In genomic region chr7:50214141-50214670, GRCh38 we compare ENCODE assay signal across 15 cellular contexts.
DNase-seq lines count a peak whose midpoint lies in the region; ATAC-seq and TF ChIP-seq lines count a peak whose summit lies in the region.
"Had no signal": no experiment of that assay in that cellular context is flagged by ENCODE, and none has a peak within 500 bp of the region (broad histone marks: within the 10 kb centered on the region; RNA-seq: fewer than 3 reads in every experiment).

No MANE protein-coding gene starts in this region.

- no peaks in the 10 kb centered on the region for H3K79me1 ChIP-seq in trophoblast cell (ENCODE audit: low read length)

- H3K4ac ChIP-seq in trophoblast cell (ENCODE audit: low read depth, low read length), result no peak overlapping the region

- peaks cover 57 to 89% (median 76%) of the 10 kb centered on the region in 4 donors for H3K4me1 Mint-ChIP-seq in CD4-positive, alpha-beta memory T cell
- peaks cover 88% of the 10 kb centered on the region for H3K4me1 Mint-ChIP-seq in activated naive CD8-positive, alpha-beta T cell treated with anti-CD3 and anti-CD28 coated beads, Interleukin-2, amount 50 U/mL, for 24 hours
- H3K4me1 Mint-ChIP-seq: neural crest cell had no signal

- no peak for ATAC-seq in activated naive CD8-positive, alpha-beta T cell treated with anti-CD3 and anti-CD28 coated beads, Interleukin-2, amount 50 U/mL, for 24 hours
- ATAC-seq in HG03439 (IDR thresholded peaks at IDR 0.05; ENCODE audit: unreplicated experiment), result no peak

- peak overlapping the region; percentile 75 to 95 (median 94) for H3K4me2 ChIP-seq in BLaER1 treated with 17β-estradiol and CSF1 and Interleukin-3, amounts not matched to agents 10 nM and 100 nM
- peak overlapping the region; percentile 76 for H3K4me2 ChIP-seq in OCI-LY3 (ENCODE audit: low read length)
- H3K4me2 ChIP-seq in trophoblast cell (ENCODE audit: low read length), result no peak overlapping the region

- peak overlapping the region in 9 of 11 experiments; percentile 59 to 88 (median 77); a peak in 19 of 22 replicates for H3K27ac ChIP-seq in BLaER1 treated with 17β-estradiol and CSF1 and Interleukin-3, amounts not matched to agents 10 nM and 100 nM
- H3K27ac ChIP-seq in CD4-positive, alpha-beta memory T cell (ENCODE audit: low read depth, low read length), result no peak overlapping the region
- H3K27ac ChIP-seq in OCI-LY3 (ENCODE audit: low read length) (peak overlapping the region; percentile 87), trophoblast cell (ENCODE audit: low read depth, low read length) (no peak overlapping the region), RWPE1 (no peak overlapping the region)
- H3K27ac ChIP-seq: right atrium auricular region had no signal

- no peak overlapping the region for H2BK120ac ChIP-seq in trophoblast cell (ENCODE audit: insufficient read depth, low read length, poor library complexity)

- no peak for DNase-seq in CD4-positive, alpha-beta memory T cell
- no peak for DNase-seq in activated naive CD8-positive, alpha-beta T cell treated with anti-CD3 and anti-CD28 coated beads, Interleukin-2, amount 50 U/mL, for 24 hours
- no peak for DNase-seq in trophoblast cell
- DNase-seq in RWPE1 (ENCODE audit: low spot score), result no peak
- DNase-seq: activated CD4-positive, alpha-beta T cell treated with anti-CD3 and anti-CD28 coated beads, Interleukin-2, amount 50 U/mL, for 1 hour; dermis blood vessel endothelial cell; islet precursor cell; NCI-H2081 treated with DMSO at 0.1 percent for 48 hours; NCI-H69 had no signal

- peaks cover 0 to under 1% (median 0%) of the 10 kb centered on the region in 8 donors for H3K9me3 Mint-ChIP-seq in CD4-positive, alpha-beta memory T cell
- H3K9me3 Mint-ChIP-seq in activated naive CD8-positive, alpha-beta T cell treated with anti-CD3 and anti-CD28 coated beads, Interleukin-2, amount 50 U/mL, for 24 hours, result no peaks in the 10 kb centered on the region
- H3K9me3 Mint-ChIP-seq: memory B cell, neural crest cell had no signal

- intact Hi-C loops in CD4-positive, alpha-beta memory T cell (cut with micrococcal nuclease), result no loop called here

- no peaks in the 10 kb centered on the region for H3K27me3 Mint-ChIP-seq in CD4-positive, alpha-beta memory T cell
- H3K27me3 Mint-ChIP-seq in activated naive CD8-positive, alpha-beta T cell treated with anti-CD3 and anti-CD28 coated beads, Interleukin-2, amount 50 U/mL, for 24 hours, result no peaks in the 10 kb centered on the region
- H3K27me3 Mint-ChIP-seq: memory B cell had no signal

- no peak overlapping the region for H4K8ac ChIP-seq in trophoblast cell (ENCODE audit: low read depth, low read length)

- peak overlapping the region in 2 of 7 donors; percentile 16 to 48 for H3K27ac Mint-ChIP-seq in CD4-positive, alpha-beta memory T cell
- peak overlapping the region; percentile 79 for H3K27ac Mint-ChIP-seq in activated naive CD8-positive, alpha-beta T cell treated with anti-CD3 and anti-CD28 coated beads, Interleukin-2, amount 50 U/mL, for 24 hours
- H3K27ac Mint-ChIP-seq: memory B cell had no signal

- POLR2A ChIA-PET in CD4-positive, alpha-beta memory T cell (lab: Charles Lee; ENCODE audit: partially characterized antibody), result interaction anchor here (0.8 to 22.0 kb wide), 11 partner anchors 8 to 153 kb away, joined by 3 to 675 read pairs (median 6); partner anchors contain the start of gene IKZF1
- POLR2A ChIA-PET in RWPE1 (lab: Yijun Ruan, JAX; ENCODE audit: low non-redundant PET), result no interaction called here

- H2AFZ ChIP-seq in OCI-LY3 (ENCODE audit: low read depth, low read length), result 0 out of 2 replicates have a peak overlapping the region, but pooled peaks have one; percentile 36
- no peak overlapping the region for H2AFZ ChIP-seq in trophoblast cell (ENCODE audit: insufficient read depth, low read length, poor library complexity)

- peak overlapping the region in 9 of 11 experiments; percentile 44 to 73 (median 63); a peak in 15 of 22 replicates for H3K9ac ChIP-seq in BLaER1 treated with 17β-estradiol and CSF1 and Interleukin-3, amounts not matched to agents 10 nM and 100 nM
- H3K9ac ChIP-seq in OCI-LY3 (ENCODE audit: low read length) (peak overlapping the region; percentile 65), trophoblast cell (ENCODE audit: low read length) (no peak overlapping the region)

- H3K4me1 ChIP-seq in BLaER1 treated with 17β-estradiol and CSF1 and Interleukin-3, amounts not matched to agents 10 nM and 100 nM, result peaks cover 76 to 100% (median 97%) of the 10 kb centered on the region in 10 experiments
- peaks cover 76% of the 10 kb centered on the region for H3K4me1 ChIP-seq in CD4-positive, alpha-beta memory T cell (ENCODE audit: insufficient read depth, low read length)
- H3K4me1 ChIP-seq in OCI-LY3 (ENCODE audit: low read length) (peaks cover 56% of the 10 kb centered on the region), trophoblast cell (ENCODE audit: control insufficient read depth in 1 of 2, insufficient read depth in 2 of 2, low read length in 2 of 2) (peaks cover 0 to 2% of the 10 kb centered on the region in 2 experiments)
- H3K4me1 ChIP-seq: right atrium auricular region had no signal

- H3K36me3 ChIP-seq in BLaER1 treated with 17β-estradiol and CSF1 and Interleukin-3, amounts not matched to agents 10 nM and 100 nM, result no peaks in the 10 kb centered on the region
- no peaks in the 10 kb centered on the region for H3K36me3 ChIP-seq in CD4-positive, alpha-beta memory T cell (ENCODE audit: insufficient read depth, low read length)
- H3K36me3 ChIP-seq in OCI-LY3 (replicated peaks; ENCODE audit: low read depth, low read length), result no peaks in the 10 kb centered on the region
- no peaks in the 10 kb centered on the region for H3K36me3 ChIP-seq in trophoblast cell (ENCODE audit: control insufficient read depth in 1 of 2, insufficient read depth in 2 of 2, low read length in 2 of 2)
- H3K36me3 ChIP-seq: right atrium auricular region had no signal

- no peak overlapping the region for H4K12ac ChIP-seq in trophoblast cell (ENCODE audit: low read depth, low read length)

- peak overlapping the region in 1 of 10 experiments; percentile 25; a peak in 2 of 20 replicates for H3K4me3 ChIP-seq in BLaER1 treated with 17β-estradiol and CSF1 and Interleukin-3, amounts not matched to agents 10 nM and 100 nM
- H3K4me3 ChIP-seq in CD4-positive, alpha-beta memory T cell (ENCODE audit: low read length in 2 of 2), result no peak overlapping the region
- no peak overlapping the region for H3K4me3 ChIP-seq in OCI-LY3 (ENCODE audit: low read length)
- no peak overlapping the region for H3K4me3 ChIP-seq in trophoblast cell (ENCODE audit: low read depth, low read length)
- H3K4me3 ChIP-seq: right atrium auricular region had no signal

- CTCF ChIA-PET in CD4-positive, alpha-beta memory T cell (lab: Charles Lee; ENCODE audit: partially characterized antibody), result interaction anchor here (1.0 to 16.0 kb wide), 9 partner anchors 8 to 204 kb away, joined by 3 to 424 read pairs (median 4); no protein-coding TSS in a partner anchor
- CTCF ChIA-PET in RWPE1 (lab: Yijun Ruan, JAX), result interaction anchor here (0.7 kb wide), 1 partner anchor 49 kb away, joined by 3 read pairs; no protein-coding TSS in a partner anchor

- no CpG with 5 or more reads among the region's 1 CpG for WGBS in trophoblast cell (ENCODE audit: extremely low coverage, insufficient coverage, insufficient read length)

- H3K36me3 Mint-ChIP-seq in CD4-positive, alpha-beta memory T cell, result no peaks in the 10 kb centered on the region
- H3K36me3 Mint-ChIP-seq in activated naive CD8-positive, alpha-beta T cell treated with anti-CD3 and anti-CD28 coated beads, Interleukin-2, amount 50 U/mL, for 24 hours (ENCODE audit: low read depth), result no peaks in the 10 kb centered on the region
- H3K36me3 Mint-ChIP-seq: memory B cell had no signal

- TF ChIP-seq CTCF in OCI-LY3 (IDR thresholded peaks at IDR 0.05; ENCODE audit: low read depth, low read length) (no peak), RWPE1 (conservative IDR thresholded peaks at IDR 0.05; ENCODE audit: low read depth) (no peak)

- H4K20me1 ChIP-seq in BLaER1 treated with 17β-estradiol and CSF1 and Interleukin-3, amounts not matched to agents 10 nM and 100 nM, result no peaks in the 10 kb centered on the region
- no peaks in the 10 kb centered on the region for H4K20me1 ChIP-seq in OCI-LY3 (ENCODE audit: insufficient read depth, low read length)

- no peaks in the 10 kb centered on the region for H3K9me3 ChIP-seq in BLaER1 treated with 17β-estradiol and CSF1 and Interleukin-3, amounts not matched to agents 10 nM and 100 nM (replicated peaks in 1 of 11)
- no peaks in the 10 kb centered on the region for H3K9me3 ChIP-seq in CD4-positive, alpha-beta memory T cell (ENCODE audit: control insufficient read depth in 1 of 2, low read length in 2 of 2)
- no peaks in the 10 kb centered on the region for H3K9me3 ChIP-seq in OCI-LY3 (ENCODE audit: insufficient read depth, low read length)
- peaks cover 2% of the 10 kb centered on the region for H3K9me3 ChIP-seq in trophoblast cell (ENCODE audit: insufficient read depth, low read depth, low read length)
- H3K9me3 ChIP-seq: right atrium auricular region had no signal

- no peak overlapping the region for H4K91ac ChIP-seq in trophoblast cell (ENCODE audit: low read depth, low read length)

- no peak overlapping the region for H3K23ac ChIP-seq in trophoblast cell (ENCODE audit: low read length)

- H3K27me3 ChIP-seq in BLaER1 treated with 17β-estradiol and CSF1 and Interleukin-3, amounts not matched to agents 10 nM and 100 nM, result no peaks in the 10 kb centered on the region
- no peaks in the 10 kb centered on the region for H3K27me3 ChIP-seq in CD4-positive, alpha-beta memory T cell (ENCODE audit: insufficient read depth, low read length)
- no peaks in the 10 kb centered on the region for H3K27me3 ChIP-seq in OCI-LY3 (ENCODE audit: low read depth, low read length)
- no peaks in the 10 kb centered on the region for H3K27me3 ChIP-seq in trophoblast cell (ENCODE audit: insufficient read depth, low read length)
- H3K27me3 ChIP-seq: right atrium auricular region had no signal

- H3K18ac ChIP-seq in trophoblast cell (ENCODE audit: low read length), result no peak overlapping the region

- no peak overlapping the region for H3K14ac ChIP-seq in trophoblast cell (ENCODE audit: low read length)

- no peak overlapping the region for H2BK5ac ChIP-seq in trophoblast cell (ENCODE audit: low read depth, low read length, poor library complexity)

- H2AK5ac ChIP-seq in trophoblast cell (ENCODE audit: low read length), result no peak overlapping the region

- H3K79me2 ChIP-seq in OCI-LY3 (ENCODE audit: low read length) (0 out of 2 replicates have a peak, but pooled peaks cover 7% of the 10 kb centered on the region), trophoblast cell (ENCODE audit: control insufficient read depth, insufficient read depth, low read length, poor library complexity) (no peaks in the 10 kb centered on the region)

- no peak overlapping the region for H2BK12ac ChIP-seq in trophoblast cell (ENCODE audit: low read length)

- peak overlapping the region in 5 of 8 donors; percentile 10 to 81 (median 60) for H3K4me3 Mint-ChIP-seq in CD4-positive, alpha-beta memory T cell
- no peak overlapping the region for H3K4me3 Mint-ChIP-seq in activated naive CD8-positive, alpha-beta T cell treated with anti-CD3 and anti-CD28 coated beads, Interleukin-2, amount 50 U/mL, for 24 hours
- H3K4me3 Mint-ChIP-seq: memory B cell, neural crest cell had no signal

Comparison
In these comparisons a context has a peak if more than half of its experiments do, and no peak if none do; other contexts are left out.
1. H3K27ac ChIP-seq: peak in BLaER1 treated with 17β-estradiol and CSF1 and Interleukin-3, amounts not matched to agents 10 nM and 100 nM (9 of 11) and OCI-LY3 (single experiment); none in CD4-positive, alpha-beta memory T cell (single experiment), trophoblast cell (single experiment) and RWPE1 (single experiment).